ENCODE assay signal across 8 cellular contexts in genomic region chr15:34970098-34970416, GRCh38. TPM values are rescaled to one million over a fixed set of nuclear protein-coding genes. Genes with fewer than 3 reads are reported as not detected.
DNase-seq lines count a peak whose midpoint lies in the region; ATAC-seq and TF ChIP-seq lines count a peak whose summit lies in the region.
"Not testable (repeated sequence)": the region's sequence is repeated elsewhere in the genome, so short reads cannot be mapped to it uniquely, and the experiment has no call there.

No MANE protein-coding gene starts in this region.

- peaks cover 41% of the 10 kb centered on the region for H3K4me1 Mint-ChIP-seq in activated naive CD8-positive, alpha-beta T cell (ENCODE audit: low read depth)
- H3K4me1 Mint-ChIP-seq in progenitor cell of endocrine pancreas (ENCODE audit: low read depth), result peaks cover 17% of the 10 kb centered on the region

- not testable (repeated sequence) for H3K27me3 Mint-ChIP-seq in activated naive CD8-positive, alpha-beta T cell; progenitor cell of endocrine pancreas

- not testable (repeated sequence) for DNase-seq in Panc1 (ENCODE audit: low read depth, low spot score); epithelial cell of esophagus (ENCODE audit: low read depth); right lobe of liver; progenitor cell of endocrine pancreas (ENCODE audit: low spot score, unreplicated experiment); uterus

- BruUV-seq in Panc1 (replicated peaks; lab: Mats Ljungman, UMichigan), result not testable (repeated sequence)

- not testable (repeated sequence) for H3K36me3 Mint-ChIP-seq in activated naive CD8-positive, alpha-beta T cell; progenitor cell of endocrine pancreas (ENCODE audit: insufficient read depth)

- intact Hi-C loops in Panc1 (cut with micrococcal nuclease; ENCODE audit: unreplicated experiment); right lobe of liver (cut with DNase I); uterus (cut with DNase I; ENCODE audit: low total_unique reads): not testable (repeated sequence)

- WGBS in right lobe of liver (ENCODE audit: insufficient coverage, low coverage, low lambda C conversion rate, missing lambda C conversion rate), result 39% methylated on average over 6 of the region's 10 CpGs

- not testable (repeated sequence) for H3K9me3 Mint-ChIP-seq in activated naive CD8-positive, alpha-beta T cell (ENCODE audit: low read depth); progenitor cell of endocrine pancreas (ENCODE audit: low read depth)

- TF ChIP-seq POLR2A in right lobe of liver (IDR thresholded peaks at IDR 0.05); uterus (IDR thresholded peaks at IDR 0.05): not testable (repeated sequence)

- TF ChIP-seq CTCF in Panc1 (IDR thresholded peaks at IDR 0.05), result peak; percentile 66
- TF ChIP-seq CTCF in epithelial cell of esophagus (IDR thresholded peaks at IDR 0.05; ENCODE audit: insufficient read depth, low read depth, low read length, missing control alignments); right lobe of liver (IDR thresholded peaks at IDR 0.05); progenitor cell of endocrine pancreas (IDR thresholded peaks at IDR 0.05; ENCODE audit: unreplicated experiment); uterus (IDR thresholded peaks at IDR 0.05): not testable (repeated sequence)

- H3K27ac ChIP-seq in Panc1 (ENCODE audit: low read length) (peak overlapping the region; percentile 96), right lobe of liver (peak overlapping the region in 1 of 3 donors; percentile 51), uterus (peak overlapping the region; percentile 73 to 74)

- not testable (repeated sequence) for H3K9me3 ChIP-seq in Panc1 (ENCODE audit: control insufficient read depth, insufficient read depth, low read depth, low read length); right lobe of liver; uterus

- H3K27me3 ChIP-seq in Panc1 (ENCODE audit: control insufficient read depth, insufficient read depth, low read length); right lobe of liver; uterus: not testable (repeated sequence)

- POLR2A ChIA-PET in Panc1 (lab: Charles Lee), result interaction anchor here (0.6 to 1.3 kb wide), 4 partner anchors 17 to 650 kb away, joined by 3 to 9 read pairs (median 4); partner anchors contain the start of gene ZNF770

- H3K4me1 ChIP-seq in Panc1 (ENCODE audit: control insufficient read depth, insufficient read depth, low read length); uterus: not testable (repeated sequence)
- peaks cover 0 to 15% (median 0%) of the 10 kb centered on the region in 4 donors for H3K4me1 ChIP-seq in right lobe of liver

- H3K27ac Mint-ChIP-seq in activated naive CD8-positive, alpha-beta T cell, result peak overlapping the region; percentile 97
- H3K27ac Mint-ChIP-seq in progenitor cell of endocrine pancreas, result not testable (repeated sequence)

- CTCF ChIA-PET in Panc1 (lab: Charles Lee), result interaction anchor here (0.6 to 0.8 kb wide), 2 partner anchors 324 to 348 kb away, joined by 3 read pairs; no protein-coding TSS in a partner anchor

- not testable (repeated sequence) for H3K36me3 ChIP-seq in Panc1 (ENCODE audit: control insufficient read depth, insufficient read depth, low read length); right lobe of liver; uterus

- H3K4me3 ChIP-seq in Panc1 (ENCODE audit: low read depth in 2 of 2, low read length in 2 of 2) (peak overlapping the region; percentile 95 to 98), epithelial cell of esophagus (ENCODE audit: low read length) (peak overlapping the region; percentile 96), right lobe of liver (peak overlapping the region; percentile 50 to 90 (median 78)), uterus (peak overlapping the region; percentile 59 to 82)

- in situ Hi-C loops in Panc1 (cut with HindIII; ENCODE audit: low pct_unique_long_range_greater_than_20kb, low sequenced_read_pairs), result not testable (repeated sequence)

- peak overlapping the region; percentile 100 for H3K4me3 Mint-ChIP-seq in activated naive CD8-positive, alpha-beta T cell
- H3K4me3 Mint-ChIP-seq in progenitor cell of endocrine pancreas (ENCODE audit: low read depth), result peak overlapping the region; percentile 99

- ATAC-seq in GM18498 (IDR thresholded peaks at IDR 0.05; ENCODE audit: unreplicated experiment), result peak; percentile 8
- ATAC-seq in HG02943 (IDR thresholded peaks at IDR 0.05; ENCODE audit: low read depth, unreplicated experiment), result peak; percentile 7
- not testable (repeated sequence) for ATAC-seq in Panc1
- ATAC-seq in right lobe of liver, result peak in 1 of 4 donors; percentile 11

RNA-seq across cellular contexts. Expression of gene AQR, which starts 0.5 kb away (rescaled TPM):
- total RNA-seq in Panc1 (2021; ENCODE audit: unreplicated experiment), result 41.4 TPM
- polyA plus RNA-seq in Panc1 (2012; ENCODE audit: insufficient read length), result 14.8 TPM
- 10 to 100 TPM in 4 of 6 experiments, 1 to 10 TPM in 2; 9.1 to 15.3 (median 11.8) TPM for total RNA-seq in right lobe of liver
- total RNA-seq in progenitor cell of endocrine pancreas, result 43.3 and 44.9 TPM in 2 replicates
- total RNA-seq in uterus, result 10 to 100 TPM; 13.1 to 52.7 (median 33.3) TPM

RNA-seq across cellular contexts. Expression of gene ZNF770, which starts 18.0 kb away (rescaled TPM):
- total RNA-seq in Panc1 (2021; ENCODE audit: unreplicated experiment) (43.0 TPM), right lobe of liver (10 to 100 TPM; 19.4 to 35.8 (median 24.8) TPM), progenitor cell of endocrine pancreas (57.8 and 60.1 TPM in 2 replicates), uterus (10 to 100 TPM; 18.4 to 86.1 (median 33.4) TPM)
- polyA plus RNA-seq in Panc1 (2012; ENCODE audit: insufficient read length), result 7.6 TPM
